8 cellular contexts compared by ENCODE assay signal in genomic region chr21:36150192-36150711, GRCh38. TPM values are rescaled to one million over a fixed set of nuclear protein-coding genes. Genes with fewer than 3 reads are reported as not detected.
DNase-seq lines count a peak whose midpoint lies in the region; ATAC-seq and TF ChIP-seq lines count a peak whose summit lies in the region.

No MANE protein-coding gene starts in this region.

- H3K4me1 ChIP-seq in PC-3 (ENCODE audit: insufficient read depth, low read length) (peaks cover 9% of the 10 kb centered on the region), esophagus squamous epithelium (peaks cover 6 to 47% (median 18%) of the 10 kb centered on the region in 3 donors)

- H4K20me1 ChIP-seq in PC-3 (ENCODE audit: low read length), result no peaks in the 10 kb centered on the region

- TF ChIP-seq CTCF in PC-3 (conservative IDR thresholded peaks at IDR 0.05; ENCODE audit: low read depth, low read length) (no peak), esophagus squamous epithelium (IDR thresholded peaks at IDR 0.05) (no peak)

- no peak overlapping the region for H3K4me2 ChIP-seq in PC-3 (ENCODE audit: low read length)

- peaks cover 8% of the 10 kb centered on the region for H3K79me2 ChIP-seq in PC-3 (ENCODE audit: low read length)

- no peak overlapping the region for H3K27ac ChIP-seq in PC-3 (ENCODE audit: low read length)
- H3K27ac ChIP-seq in esophagus squamous epithelium, result peak overlapping the region; percentile 12 to 77 (median 66)

- H3F3A ChIP-seq in PC-3 (ENCODE audit: low read length, unreplicated experiment), result no peaks in the 10 kb centered on the region

- H3K9ac ChIP-seq in PC-3 (ENCODE audit: low read length), result no peak overlapping the region

- DNase-seq in DMS153 (lab: John Stamatoyannopoulos, UW) (peak; percentile 32), PC-3 (no peak), esophagus squamous epithelium (lab: John Stamatoyannopoulos, UW) (no peak), putamen (ENCODE audit: low spot score) (peak; percentile 55), NCI-H510A (lab: John Stamatoyannopoulos, UW) (no peak), NCI-H510A treated with DMSO at 0.1 percent for 48 hours (lab: John Stamatoyannopoulos, UW) (no peak)
- no peak for DNase-seq in stimulated activated naive CD4-positive, alpha-beta T cell (lab: John Stamatoyannopoulos, UW)

- POLR2A ChIA-PET in PC-3 (lab: Charles Lee; ENCODE audit: unreplicated experiment), result no interaction called here

- H3K4me3 ChIP-seq in PC-3 (ENCODE audit: low read length), result no peak overlapping the region
- no peak overlapping the region for H3K4me3 ChIP-seq in esophagus squamous epithelium

- H2AFZ ChIP-seq in PC-3 (ENCODE audit: low read length), result no peak overlapping the region

- H3K9me3 ChIP-seq in PC-3 (ENCODE audit: low read length), result no peaks in the 10 kb centered on the region
- H3K9me3 ChIP-seq in esophagus squamous epithelium, result no peaks in the 10 kb centered on the region

- intact Hi-C loops in PC-3 (cut with micrococcal nuclease) (no loop called here), esophagus squamous epithelium (cut with DNase I) (loop anchor here (10.0 kb wide), 1 partner anchor 55 kb away; no protein-coding TSS in a partner anchor)

- H3K36me3 ChIP-seq in PC-3 (ENCODE audit: low read depth, low read length), result peaks cover 5% of the 10 kb centered on the region; the same call in 1 of the 2 replicates
- H3K36me3 ChIP-seq in esophagus squamous epithelium, result peaks cover 0 to 20% (median 0%) of the 10 kb centered on the region in 3 donors

- WGBS in esophagus squamous epithelium, 2 donors, result 8 to 10% methylated on average over 3 of the region's 3 CpGs

- no peaks in the 10 kb centered on the region for H3K9me2 ChIP-seq in PC-3 (replicated peaks; ENCODE audit: low read length)

- no peak for TF ChIP-seq POLR2A in esophagus squamous epithelium (IDR thresholded peaks at IDR 0.05)

- H3K27me3 ChIP-seq in PC-3 (ENCODE audit: low read length), result no peaks in the 10 kb centered on the region
- H3K27me3 ChIP-seq in esophagus squamous epithelium, result no peaks in the 10 kb centered on the region

- peak; percentile 58 for ATAC-seq in GM21526 (IDR thresholded peaks at IDR 0.05; ENCODE audit: low FRiP score, unreplicated experiment)
- ATAC-seq in PC-3, result peak; percentile 53

- no TSS peak for BruUV-seq in PC-3 (replicated peaks; lab: Mats Ljungman, UMichigan)

- CTCF ChIA-PET in PC-3 (lab: Charles Lee), result no interaction called here

RNA-seq across cellular contexts. Expression of gene DOP1B, which starts 6.4 kb away (rescaled TPM):
- 7.0 and 8.9 TPM in 2 replicates for total RNA-seq in PC-3 (2014; rRNA removed)
- 10 to 100 TPM; 18.5 to 36.7 (median 26.2) TPM for total RNA-seq in esophagus squamous epithelium

RNA-seq across cellular contexts. Expression of gene CBR3, which starts 15.4 kb away (rescaled TPM):
- total RNA-seq in PC-3 (2014; rRNA removed), result 49.3 and 56.3 TPM in 2 replicates
- 100 to 1,000 TPM in 3 of 4 donors, 10 to 100 TPM in 1; 67.3 to 158 (median 122) TPM for total RNA-seq in esophagus squamous epithelium

Comparison
In these comparisons a context has a peak if more than half of its experiments do, and no peak if none do; other contexts are left out.
1. DNase-seq: peak in DMS153 (single experiment) and putamen (single experiment); none in PC-3 (single experiment), esophagus squamous epithelium (single experiment), stimulated activated naive CD4-positive, alpha-beta T cell (0 of 6), NCI-H510A (single experiment) and NCI-H510A treated with DMSO at 0.1 percent for 48 hours (single experiment).